Comparison of ENCODE assay signal across 8 cellular contexts in genomic region chr1:14598498-14599172, GRCh38. TPM values are rescaled to one million over a fixed set of nuclear protein-coding genes. Genes with fewer than 3 reads are reported as not detected.
DNase-seq lines count a peak whose midpoint lies in the region; ATAC-seq and TF ChIP-seq lines count a peak whose summit lies in the region.

Gene KAZN (plus strand): TSS chr1:14598685.

- H3K27me3 ChIP-seq in neural cell (ENCODE audit: insufficient read depth, low read depth, low read length): no peaks in the 10 kb centered on the region

- peak; percentile 42 for ATAC-seq in esophagus mucosa
- ATAC-seq in HG03457 (IDR thresholded peaks at IDR 0.05; ENCODE audit: unreplicated experiment): no peak
- no peak for ATAC-seq in GM18498 (IDR thresholded peaks at IDR 0.05; ENCODE audit: unreplicated experiment)
- no peak for ATAC-seq in GM19455 (IDR thresholded peaks at IDR 0.05; ENCODE audit: unreplicated experiment)

- no peaks in the 10 kb centered on the region for H3K9me2 ChIP-seq in neural cell (ENCODE audit: insufficient read depth, low read length)

- TF ChIP-seq RAD21 in neural cell (conservative IDR thresholded peaks at IDR 0.05): peak; percentile 54

- no peak for TF ChIP-seq EP300 in neural cell (conservative IDR thresholded peaks at IDR 0.05; ENCODE audit: poor library complexity, severe bottlenecking)

- no peaks in the 10 kb centered on the region for H4K20me1 ChIP-seq in neural cell (ENCODE audit: insufficient read depth)

- H3K27ac ChIP-seq in neural cell (ENCODE audit: low read length): peak within 1 kb of the TSS; percentile 88

- TF ChIP-seq CTCF in neural cell (IDR thresholded peaks at IDR 0.05; ENCODE audit: poor library complexity, severe bottlenecking): peak; percentile 53

- peak within 1 kb of the TSS; percentile 93 for H3K4me2 ChIP-seq in neural cell (ENCODE audit: low read length)

- DNase-seq in COLO668 (lab: John Stamatoyannopoulos, UW; ENCODE audit: unreplicated experiment) (peak; percentile 38), NCI-H1930 (lab: John Stamatoyannopoulos, UW) (peak; percentile 43 to 47)
- DNase-seq in central memory CD4-positive, alpha-beta T cell: no peak

- H3K4me3 ChIP-seq in neural cell (ENCODE audit: low read length): peak within 1 kb of the TSS; percentile 99

- no peaks in the 10 kb centered on the region for H3K9me3 ChIP-seq in neural cell (ENCODE audit: low read length)

- H2AFZ ChIP-seq in neural cell (ENCODE audit: low read depth, low read length): peak within 1 kb of the TSS; percentile 68

- peaks cover 51% of the 10 kb centered on the region for H3K79me2 ChIP-seq in neural cell (replicated peaks; ENCODE audit: insufficient read depth, low read length)

- H3K36me3 ChIP-seq in neural cell (ENCODE audit: insufficient read depth, low read length): no peaks in the 10 kb centered on the region

- peak within 1 kb of the TSS; percentile 94 for H3K9ac ChIP-seq in neural cell (ENCODE audit: low read length)

- H3F3A ChIP-seq in neural cell (ENCODE audit: insufficient read depth, low read length, poor library complexity, severe bottlenecking): peaks cover 5% of the 10 kb centered on the region

TF ChIP-seq in neural cell, 6 proteins besides CTCF, POLR2A, EP300 and RAD21:
- TF ChIP-seq POLR2AphosphoS5 (IDR thresholded peaks at IDR 0.05) (peak; percentile 59), REST (IDR thresholded peaks at IDR 0.05; ENCODE audit: borderline replicate concordance) (peak; percentile 83), TAF1 (IDR thresholded peaks at IDR 0.05; ENCODE audit: low read depth) (peak; percentile 97), EZH2 (IDR thresholded peaks at IDR 0.05; ENCODE audit: borderline replicate concordance, insufficient read depth, low read length, poor library complexity, severe bottlenecking) (no peak), SMC3 (conservative IDR thresholded peaks at IDR 0.05; ENCODE audit: poor library complexity) (peak; percentile 45), MXI1 (conservative IDR thresholded peaks at IDR 0.05; ENCODE audit: poor library complexity, severe bottlenecking) (peak; percentile 28)

RNA-seq across cellular contexts. Expression of gene KAZN, which starts in this region (rescaled TPM):
- 33.9 TPM for total RNA-seq in esophagus mucosa
- 20.6 and 26.4 TPM in 2 replicates for polyA plus RNA-seq in neural cell
- 54.4 and 56.7 TPM in 2 replicates for polyA minus RNA-seq in neural cell
